In genomic region chrX:153460826-153461225, GRCh38 we compare ENCODE assay signal across 8 cellular contexts. TPM values are rescaled to one million over a fixed set of nuclear protein-coding genes. Genes with fewer than 3 reads are reported as not detected.
DNase-seq lines count a peak whose midpoint lies in the region; ATAC-seq and TF ChIP-seq lines count a peak whose summit lies in the region.

No MANE protein-coding gene starts in this region.

- BruUV-seq in OCI-LY7 (replicated peaks; lab: Mats Ljungman, UMichigan): no TSS peak

- TF ChIP-seq POLR2A in lower leg skin (IDR thresholded peaks at IDR 0.05): no peak

- CTCF ChIA-PET in OCI-LY7 (lab: Charles Lee; ENCODE audit: unreplicated experiment): interaction anchor here (0.6 to 0.8 kb wide), 2 partner anchors 9 to 15 kb away, joined by 3 read pairs; no protein-coding TSS in a partner anchor

- H3K9me3 ChIP-seq in OCI-LY7 (ENCODE audit: low read length): no peaks in the 10 kb centered on the region

- H4K20me1 ChIP-seq in OCI-LY7 (ENCODE audit: insufficient read depth, low read length): no peaks in the 10 kb centered on the region; the same call in 1 of the 2 replicates

- H3K9me2 ChIP-seq in OCI-LY7 (ENCODE audit: insufficient read depth, low read length): no peaks in the 10 kb centered on the region

- no peak overlapping the region for H3K4me2 ChIP-seq in OCI-LY7 (ENCODE audit: low read length)

- H3K27ac ChIP-seq in OCI-LY7 (ENCODE audit: low read depth, low read length, poor library complexity, severe bottlenecking): no peak overlapping the region

- POLR2A ChIA-PET in OCI-LY7 (lab: Charles Lee): no interaction called here

- ATAC-seq in GM18867 (IDR thresholded peaks at IDR 0.05; ENCODE audit: unreplicated experiment) (peak; percentile 58), HG02884 (IDR thresholded peaks at IDR 0.05; ENCODE audit: unreplicated experiment) (no peak)

- DNase-seq in AG20443 (ENCODE audit: low spot score) (peak; percentile 58), OCI-LY7 (ENCODE audit: low spot score) (peak; percentile 58), hepatic stellate cell (ENCODE audit: low spot score) (peak; percentile 58), lower leg skin (ENCODE audit: low spot score in 2 of 2) (no peak)
- peak; percentile 51 for DNase-seq in activated naive CD4-positive, alpha-beta T cell treated with Interleukin-2 at 50 U/mL for 16 hours
- DNase-seq in stimulated activated CD4-positive, alpha-beta T cell treated with anti-CD3 and anti-CD28 coated beads, Interleukin-15, amount 100 ng/mL, for 24 hours: peak; percentile 50

- TF ChIP-seq CTCF in OCI-LY7 (conservative IDR thresholded peaks at IDR 0.05; ENCODE audit: low read length) (peak; percentile 79), lower leg skin (IDR thresholded peaks at IDR 0.05) (no peak)

- no peak overlapping the region for H2AFZ ChIP-seq in OCI-LY7 (ENCODE audit: low read length)

- WGBS in lower leg skin, 2 donors: 55 to 58% methylated on average over 7 of the region's 7 CpGs

- no peak overlapping the region for H3K4me3 ChIP-seq in OCI-LY7 (ENCODE audit: low read depth, low read length, poor library complexity, severe bottlenecking)
- no peak overlapping the region for H3K4me3 ChIP-seq in lower leg skin (ENCODE audit: low read depth, poor library complexity, severe bottlenecking)

- H3K36me3 ChIP-seq in OCI-LY7 (ENCODE audit: insufficient read depth, low read length): peaks cover 30% of the 10 kb centered on the region; the same call in 1 of the 2 replicates

- intact Hi-C loops in OCI-LY7 (cut with micrococcal nuclease; ENCODE audit: unreplicated experiment) (loop anchor here (2.0 kb wide), 1 partner anchor 46 kb away; no protein-coding TSS in a partner anchor), lower leg skin (cut with DNase I; ENCODE audit: low total_unique reads) (no loop called here)

- H3K79me2 ChIP-seq in OCI-LY7 (ENCODE audit: insufficient read depth, low read depth, low read length): no peaks in the 10 kb centered on the region

- no peaks in the 10 kb centered on the region for H3K4me1 ChIP-seq in OCI-LY7 (ENCODE audit: insufficient read depth, low read length, poor library complexity, severe bottlenecking)

RNA-seq across cellular contexts. Expression of gene HAUS7, which starts 9.6 kb away (rescaled TPM):
- 42.5 and 60.3 TPM in 2 replicates for total RNA-seq in OCI-LY7 (2014; rRNA removed; shearing (Covaris generic))
- 35.7 and 47.9 TPM in 2 replicates for total RNA-seq in OCI-LY7 (2022)
- total RNA-seq in lower leg skin: 10 to 100 TPM in 3 of 4 donors, 1 to 10 TPM in 1; 2.7 to 24.2 (median 13.6) TPM

RNA-seq across cellular contexts. Expression of gene TREX2, which starts 15.0 kb away (rescaled TPM):
- total RNA-seq in OCI-LY7 (2014; rRNA removed; shearing (Covaris generic)): 3.1 and 6.7 TPM in 2 replicates
- total RNA-seq in OCI-LY7 (2022) (2.4 and 3.7 TPM in 2 replicates), lower leg skin (100 to 1,000 TPM in 2 of 4 donors, 10 to 100 TPM in 2; 76.4 to 129 (median 112) TPM)

RNA-seq across cellular contexts. Expression of gene BGN, which starts 34.0 kb away (rescaled TPM):
- not detected in 2 replicates for total RNA-seq in OCI-LY7 (2014; rRNA removed; shearing (Covaris generic))
- total RNA-seq in OCI-LY7 (2022) (not detected in 2 replicates), lower leg skin (10 to 100 TPM; 18.1 to 34.2 (median 22.8) TPM)

RNA-seq across cellular contexts. Expression of gene ZFP92, which starts 49.6 kb away (rescaled TPM):
- 0.03 TPM in 1 of 2 replicates, not detected in the other for total RNA-seq in OCI-LY7 (2014; rRNA removed; shearing (Covaris generic))
- total RNA-seq in OCI-LY7 (2022): not detected in 2 replicates
- total RNA-seq in lower leg skin: under 1 TPM in 3 of 4 donors, not detected in 1; 0.08 to 0.68 (median 0.20) TPM

RNA-seq across cellular contexts. Expression of gene ATP2B3, which starts 56.6 kb away (rescaled TPM):
- not detected in 2 replicates for total RNA-seq in OCI-LY7 (2014; rRNA removed; shearing (Covaris generic))
- total RNA-seq in OCI-LY7 (2022) (not detected in 2 replicates), lower leg skin (under 1 TPM in 1 of 4 donors, not detected in 3; 0.07 TPM)

Comparison
In these comparisons a context has a peak if more than half of its experiments do, and no peak if none do; other contexts are left out.
1. DNase-seq: peak in AG20443 (single experiment), OCI-LY7 (single experiment), activated naive CD4-positive, alpha-beta T cell treated with Interleukin-2 at 50 U/mL for 16 hours (single experiment), hepatic stellate cell (single experiment) and stimulated activated CD4-positive, alpha-beta T cell treated with anti-CD3 and anti-CD28 coated beads, Interleukin-15, amount 100 ng/mL, for 24 hours (single experiment); none in lower leg skin (0 of 2).
2. RNA of gene TREX2, which starts 15.0 kb away (total RNA-seq): 76.4 to 129 TPM in lower leg skin; 2.4 to 6.7 TPM in OCI-LY7; every median in the first group is over 10 times any median in the second.
3. RNA of gene BGN, which starts 34.0 kb away (total RNA-seq): 18.1 to 34.2 TPM in lower leg skin; not detected in OCI-LY7; every median in the first group is over 10 times any median in the second.